In the genomic region with DNA sequence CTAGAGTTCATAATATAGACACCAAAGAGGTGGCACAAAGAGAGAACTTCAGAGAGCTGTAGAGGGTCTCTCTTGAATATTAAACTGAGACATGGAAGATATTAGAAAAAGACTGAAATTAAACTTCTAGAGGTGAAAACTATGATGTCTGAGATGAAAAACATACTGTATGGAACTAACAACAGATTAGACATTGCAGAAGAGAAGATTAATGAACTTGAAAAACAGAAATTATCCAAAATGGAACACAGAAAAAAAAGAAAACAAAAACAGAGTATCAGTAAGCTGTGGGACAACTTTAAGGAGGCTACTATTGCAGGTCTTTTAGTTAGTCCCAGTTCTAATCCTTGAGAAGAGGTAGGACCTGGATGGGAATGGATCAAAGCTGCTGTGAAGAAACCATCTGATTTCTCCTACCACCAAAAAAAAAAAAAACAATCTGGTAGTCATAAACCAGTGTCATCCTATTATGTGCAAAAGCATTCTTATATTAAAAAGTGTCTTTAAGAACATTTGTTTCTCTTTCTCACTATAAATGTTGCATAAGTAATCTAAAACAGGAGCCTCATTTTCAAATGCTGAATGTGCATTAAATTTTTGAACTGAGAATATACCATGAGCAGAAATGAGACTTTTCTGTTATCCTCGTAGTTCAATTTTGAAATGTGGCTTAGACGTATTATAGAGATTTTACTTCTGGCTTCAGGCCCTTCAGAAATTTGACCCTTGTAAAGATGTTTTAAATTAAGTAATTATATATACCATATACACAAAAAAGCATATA, we compare ENCODE assay signal across 1 cellular context.
TF ChIP-seq lines count a peak whose summit lies in the region.

No MANE protein-coding gene starts in this region.

TF ChIP-seq in IMR-90, 13 proteins besides CTCF, POLR2A, EP300 and RAD21:
- TF ChIP-seq SMC3 (IDR thresholded peaks at IDR 0.05; ENCODE audit: low read depth, low read length) (no peak), MAFK (IDR thresholded peaks at IDR 0.05; ENCODE audit: low read depth, low read length) (peak; percentile 29; the same call in 1 of the 2 replicates)
TF ChIP-seq in IMR-90: peak in this region for 1.
